8 cellular contexts compared by ENCODE assay signal in the genomic region with DNA sequence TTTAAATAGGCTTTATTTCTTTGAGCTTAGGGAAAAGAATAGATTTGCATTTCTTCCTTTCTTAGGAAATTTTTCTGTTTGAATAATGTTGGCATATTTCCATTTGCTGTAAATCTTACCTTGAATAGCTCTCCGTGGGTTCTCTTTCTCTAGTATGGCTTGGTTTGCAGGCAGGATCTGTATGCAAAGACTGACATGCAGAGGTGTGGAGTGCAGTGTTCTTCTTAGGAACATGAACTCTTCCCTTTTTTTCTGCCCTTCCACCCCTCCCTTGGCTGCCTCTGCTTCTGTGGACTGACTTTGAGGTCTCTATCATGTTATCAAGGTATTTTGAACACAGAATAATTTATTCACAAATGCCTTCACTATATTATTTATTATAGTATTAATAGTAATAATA.
"Had no signal": no experiment of that assay in that cellular context is flagged by ENCODE, and none has a peak within 500 bp of the region (broad histone marks: within the 10 kb centered on the region; RNA-seq: fewer than 3 reads in every experiment).

No MANE protein-coding gene starts in this region.

- H3K36me3 ChIP-seq: HAP-1 had no signal

- H3K9me3 ChIP-seq: HAP-1 had no signal

- H3K4me1 ChIP-seq: HAP-1 had no signal

- H3K27ac ChIP-seq: GM23248 had no signal

- DNase-seq: GM23248, GOT3, H7, H9, HCEC 1CT, HFFc6 had no signal

- H3K4me3 ChIP-seq: GM23248, GM23338, HAP-1 had no signal

- H3K4me1 Mint-ChIP-seq: GM23338, H9 had no signal

- H3K27ac Mint-ChIP-seq: GM23338, H9, HFFc6 had no signal

- H3K4me3 Mint-ChIP-seq: GM23338, H9, HFFc6 had no signal
